In the genomic region with DNA sequence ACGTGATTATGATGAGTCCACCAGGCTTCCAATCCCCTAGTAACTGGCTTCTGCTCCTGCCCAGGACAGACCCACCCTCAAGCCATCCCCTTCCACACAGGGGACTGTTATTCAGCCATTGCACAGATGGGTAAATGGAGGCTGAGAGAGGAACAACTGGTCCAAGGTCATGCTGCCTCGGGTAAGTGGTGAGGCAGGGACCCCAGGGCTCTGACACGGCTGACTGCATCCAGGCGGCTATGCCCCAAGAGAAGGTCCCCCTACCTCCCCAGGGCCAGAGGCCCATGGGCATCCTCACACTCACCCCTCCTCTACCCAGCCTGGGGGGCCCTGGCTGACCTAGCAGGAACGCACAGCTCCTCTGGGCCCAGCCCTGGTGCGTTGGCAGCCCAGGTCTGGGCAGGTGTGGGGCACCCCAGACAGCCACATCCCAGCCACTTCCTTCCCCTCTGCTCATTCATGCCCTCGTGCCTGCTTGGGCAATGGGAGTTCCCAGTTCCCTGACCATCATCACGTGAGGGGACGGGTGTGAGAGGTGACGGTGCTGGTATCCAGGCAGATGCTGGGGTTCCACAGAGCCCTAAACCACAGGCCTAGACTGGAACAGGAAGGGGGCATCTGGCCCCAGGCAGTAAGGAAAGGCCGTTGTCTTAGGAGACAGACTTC, we compare ENCODE assay signal across 1 cellular context.
TF ChIP-seq lines count a peak whose summit lies in the region.

No MANE protein-coding gene starts in this region.

TF ChIP-seq in WTC11, 78 proteins besides CTCF, POLR2A, EP300 and RAD21 (continued from another document):
- TF ChIP-seq, protein P1, sequence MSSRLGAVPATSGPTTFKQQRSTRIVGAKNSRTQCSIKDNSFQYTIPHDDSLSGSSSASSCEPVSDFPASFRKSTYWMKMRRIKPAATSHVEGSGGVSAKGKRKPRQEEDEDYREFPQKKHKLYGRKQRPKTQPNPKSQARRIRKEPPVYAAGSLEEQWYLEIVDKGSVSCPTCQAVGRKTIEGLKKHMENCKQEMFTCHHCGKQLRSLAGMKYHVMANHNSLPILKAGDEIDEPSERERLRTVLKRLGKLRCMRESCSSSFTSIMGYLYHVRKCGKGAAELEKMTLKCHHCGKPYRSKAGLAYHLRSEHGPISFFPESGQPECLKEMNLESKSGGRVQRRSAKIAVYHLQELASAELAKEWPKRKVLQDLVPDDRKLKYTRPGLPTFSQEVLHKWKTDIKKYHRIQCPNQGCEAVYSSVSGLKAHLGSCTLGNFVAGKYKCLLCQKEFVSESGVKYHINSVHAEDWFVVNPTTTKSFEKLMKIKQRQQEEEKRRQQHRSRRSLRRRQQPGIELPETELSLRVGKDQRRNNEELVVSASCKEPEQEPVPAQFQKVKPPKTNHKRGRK (CRISPR knock-in tag; IDR thresholded peaks at IDR 0.05; ENCODE audit: borderline replicate concordance), result no peak
- TF ChIP-seq, protein P2, sequence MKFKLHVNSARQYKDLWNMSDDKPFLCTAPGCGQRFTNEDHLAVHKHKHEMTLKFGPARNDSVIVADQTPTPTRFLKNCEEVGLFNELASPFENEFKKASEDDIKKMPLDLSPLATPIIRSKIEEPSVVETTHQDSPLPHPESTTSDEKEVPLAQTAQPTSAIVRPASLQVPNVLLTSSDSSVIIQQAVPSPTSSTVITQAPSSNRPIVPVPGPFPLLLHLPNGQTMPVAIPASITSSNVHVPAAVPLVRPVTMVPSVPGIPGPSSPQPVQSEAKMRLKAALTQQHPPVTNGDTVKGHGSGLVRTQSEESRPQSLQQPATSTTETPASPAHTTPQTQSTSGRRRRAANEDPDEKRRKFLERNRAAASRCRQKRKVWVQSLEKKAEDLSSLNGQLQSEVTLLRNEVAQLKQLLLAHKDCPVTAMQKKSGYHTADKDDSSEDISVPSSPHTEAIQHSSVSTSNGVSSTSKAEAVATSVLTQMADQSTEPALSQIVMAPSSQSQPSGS (CRISPR knock-in tag; IDR thresholded peaks at IDR 0.05; ENCODE audit: borderline replicate concordance, low read depth), result no peak
- TF ChIP-seq RORB (CRISPR knock-in tag; IDR thresholded peaks at IDR 0.05) (no peak), HMGA2 (CRISPR knock-in tag; IDR thresholded peaks at IDR 0.05) (no peak), GTF2I (CRISPR knock-in tag; conservative IDR thresholded peaks at IDR 0.05) (no peak), MXD4 (CRISPR knock-in tag; IDR thresholded peaks at IDR 0.05; ENCODE audit: borderline replicate concordance) (no peak), JAZF1 (CRISPR knock-in tag; IDR thresholded peaks at IDR 0.05) (no peak), ZNF671 (CRISPR knock-in tag; IDR thresholded peaks at IDR 0.05) (no peak), TEAD1 (CRISPR knock-in tag; IDR thresholded peaks at IDR 0.05) (no peak)
- TF ChIP-seq, protein P3, sequence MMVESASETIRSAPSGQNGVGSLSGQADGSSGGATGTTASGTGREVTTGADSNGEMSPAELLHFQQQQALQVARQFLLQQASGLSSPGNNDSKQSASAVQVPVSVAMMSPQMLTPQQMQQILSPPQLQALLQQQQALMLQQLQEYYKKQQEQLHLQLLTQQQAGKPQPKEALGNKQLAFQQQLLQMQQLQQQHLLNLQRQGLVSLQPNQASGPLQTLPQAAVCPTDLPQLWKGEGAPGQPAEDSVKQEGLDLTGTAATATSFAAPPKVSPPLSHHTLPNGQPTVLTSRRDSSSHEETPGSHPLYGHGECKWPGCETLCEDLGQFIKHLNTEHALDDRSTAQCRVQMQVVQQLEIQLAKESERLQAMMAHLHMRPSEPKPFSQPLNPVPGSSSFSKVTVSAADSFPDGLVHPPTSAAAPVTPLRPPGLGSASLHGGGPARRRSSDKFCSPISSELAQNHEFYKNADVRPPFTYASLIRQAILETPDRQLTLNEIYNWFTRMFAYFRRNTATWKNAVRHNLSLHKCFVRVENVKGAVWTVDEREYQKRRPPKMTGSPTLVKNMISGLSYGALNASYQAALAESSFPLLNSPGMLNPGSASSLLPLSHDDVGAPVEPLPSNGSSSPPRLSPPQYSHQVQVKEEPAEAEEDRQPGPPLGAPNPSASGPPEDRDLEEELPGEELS (CRISPR knock-in tag; IDR thresholded peaks at IDR 0.05), result no peak
